Comparison of ENCODE assay signal across 8 cellular contexts in genomic region chr17:40219073-40219860, GRCh38. TPM values are rescaled to one million over a fixed set of nuclear protein-coding genes. Genes with fewer than 3 reads are reported as not detected.
DNase-seq lines count a peak whose midpoint lies in the region; ATAC-seq and TF ChIP-seq lines count a peak whose summit lies in the region.

TSS of gene WIPF2 (plus strand) at chr17:40219304. CDS start at chr17:40256460, 37,156 bp downstream.

- DNase-seq in DMS114 treated with DMSO at 0.1 percent for 48 hours (lab: John Stamatoyannopoulos, UW; ENCODE audit: unreplicated experiment): peak; percentile 92
- DNase-seq in Jurkat, Clone E6-1 (ENCODE audit: low read depth, low spot score): peak; percentile 94
- peak; percentile 87 to 92 for DNase-seq in PC-9
- peak; percentile 96 for DNase-seq in activated T-cell treated with anti-CD3 and anti-CD28 coated beads, Interleukin-2, amount 50 U/mL, for 1 hour
- peak; percentile 96 for DNase-seq in stimulated activated CD8-positive, alpha-beta memory T cell treated with anti-CD3 and anti-CD28 coated beads, Interleukin-7, amount 100 ng/mL, for 24 hours (ENCODE audit: low read depth)

- intact Hi-C loops in PC-9 (cut with micrococcal nuclease; ENCODE audit: unreplicated experiment): loop anchor here (2.0 kb wide), 1 partner anchor 64 kb away; no protein-coding TSS in a partner anchor

- H3K36me3 ChIP-seq in PC-9 (ENCODE audit: low read depth) (no peaks in the 10 kb centered on the region), muscle layer of colon (ENCODE audit: insufficient read depth, low read length) (no peaks in the 10 kb centered on the region)

- POLR2A ChIA-PET in PC-9 (lab: Charles Lee; ENCODE audit: unreplicated experiment): interaction anchor here (0.7 to 1.0 kb wide), 6 partner anchors 10 to 514 kb away, joined by 3 to 14 read pairs (median 6); partner anchors contain the start of gene PSMD3

- CTCF ChIA-PET in PC-9 (lab: Charles Lee): interaction anchor here (0.6 to 0.7 kb wide), 3 partner anchors 62 to 69 kb away, joined by 3 to 8 read pairs (median 6); no protein-coding TSS in a partner anchor

- no peaks in the 10 kb centered on the region for H3K9me2 ChIP-seq in PC-9 (ENCODE audit: insufficient read depth)

- peak; percentile 86 for TF ChIP-seq CTCF in PC-9 (conservative IDR thresholded peaks at IDR 0.05)

- H3K4me3 ChIP-seq in Jurkat, Clone E6-1 (ENCODE audit: low read length): peak within 1 kb of the TSS; percentile 76
- peak within 1 kb of the TSS; percentile 68 for H3K4me3 ChIP-seq in PC-9
- H3K4me3 ChIP-seq in muscle layer of colon (ENCODE audit: low read depth in 1 of 2, low read length in 2 of 2): peak within 1 kb of the TSS; percentile 67 to 90

- no peaks in the 10 kb centered on the region for H3K9me3 ChIP-seq in PC-9 (ENCODE audit: insufficient read depth, low read depth)
- no peaks in the 10 kb centered on the region for H3K9me3 ChIP-seq in muscle layer of colon (ENCODE audit: low read length)

- H2AFZ ChIP-seq in PC-9: peak within 1 kb of the TSS; percentile 91

- peak; percentile 84 for ATAC-seq in GM21529 (IDR thresholded peaks at IDR 0.05; ENCODE audit: unreplicated experiment)
- ATAC-seq in esophagus mucosa: peak; percentile 97

- BruUV-seq in PC-9 (replicated peaks; lab: Mats Ljungman, UMichigan): no TSS peak

- H3K4me1 ChIP-seq in PC-9 (replicated peaks; ENCODE audit: insufficient read depth) (peaks cover 11% of the 10 kb centered on the region; the same call in 1 of the 2 replicates), muscle layer of colon (ENCODE audit: insufficient read depth, low read length) (peaks cover 6% of the 10 kb centered on the region)

- H3K27me3 ChIP-seq in PC-9 (ENCODE audit: insufficient read depth, low read depth) (no peaks in the 10 kb centered on the region), muscle layer of colon (ENCODE audit: control insufficient read depth in 1 of 2, insufficient read depth in 2 of 2, low read length in 2 of 2) (no peaks in the 10 kb centered on the region)

- peak within 1 kb of the TSS; percentile 87 for H3K27ac ChIP-seq in PC-9
- peak within 1 kb of the TSS; percentile 82 for H3K27ac ChIP-seq in muscle layer of colon (ENCODE audit: low read depth, low read length)

- peak within 1 kb of the TSS; percentile 81 for H3K4me2 ChIP-seq in PC-9

- no peaks in the 10 kb centered on the region for H4K20me1 ChIP-seq in PC-9 (ENCODE audit: insufficient read depth)

- H3K9ac ChIP-seq in muscle layer of colon (ENCODE audit: low read length): peak within 1 kb of the TSS; percentile 88

- H3F3A ChIP-seq in PC-9 (ENCODE audit: insufficient read depth, low read depth): peaks cover 11% of the 10 kb centered on the region; the same call in 1 of the 2 replicates

- peaks cover 36% of the 10 kb centered on the region for H3K79me2 ChIP-seq in PC-9 (ENCODE audit: low read depth)

RNA-seq across cellular contexts. Expression of gene WIPF2, which starts in this region (rescaled TPM):
- polyA plus RNA-seq in Jurkat, Clone E6-1 (2012; ENCODE audit: insufficient read depth, insufficient read length): 16.2 TPM
- 23.4 and 37.2 TPM in 2 replicates for total RNA-seq in PC-9 (2021)
- 27.2 TPM for total RNA-seq in esophagus mucosa

Comparison
In these comparisons a context has a peak if more than half of its experiments do, and no peak if none do; other contexts are left out.
1. Peak in every context shown above with its lines: DNase-seq, ATAC-seq, H3K4me3 ChIP-seq and H3K27ac ChIP-seq.